Comparison of ENCODE assay signal across 1 cellular context in the genomic region with DNA sequence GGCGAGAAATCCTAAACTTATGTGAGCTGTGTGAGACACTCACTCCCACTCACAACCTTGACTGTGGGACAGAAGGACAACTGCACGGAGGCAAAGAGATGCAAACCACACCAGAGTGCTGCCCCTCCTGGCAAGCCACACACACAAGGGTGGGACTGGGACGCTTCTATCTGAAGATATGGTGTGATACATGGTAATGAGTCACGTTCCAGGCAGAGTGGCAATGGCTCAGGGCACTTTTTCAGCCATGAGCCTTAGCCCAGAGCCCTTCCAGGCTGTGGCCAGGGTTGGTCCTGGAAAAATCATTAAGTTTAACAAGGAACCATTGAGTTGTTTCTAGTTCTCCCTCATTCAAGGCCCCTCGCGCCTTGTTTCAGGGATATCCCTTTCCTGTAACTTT.
TF ChIP-seq lines count a peak whose summit lies in the region.

No MANE protein-coding gene starts in this region.

TF ChIP-seq in IMR-90, 13 proteins besides CTCF, POLR2A, EP300 and RAD21:
- no peak for TF ChIP-seq RCOR1 (IDR thresholded peaks at IDR 0.05; ENCODE audit: insufficient replicate concordance, low read length)
- no peak for TF ChIP-seq FOS (IDR thresholded peaks at IDR 0.05; ENCODE audit: low read depth, low read length)
- TF ChIP-seq MAZ (IDR thresholded peaks at IDR 0.05; ENCODE audit: borderline replicate concordance, low read depth, low read length): no peak
- no peak for TF ChIP-seq SMC3 (IDR thresholded peaks at IDR 0.05; ENCODE audit: low read depth, low read length)
